Comparison of ENCODE assay signal across 1 cellular context in the genomic region with DNA sequence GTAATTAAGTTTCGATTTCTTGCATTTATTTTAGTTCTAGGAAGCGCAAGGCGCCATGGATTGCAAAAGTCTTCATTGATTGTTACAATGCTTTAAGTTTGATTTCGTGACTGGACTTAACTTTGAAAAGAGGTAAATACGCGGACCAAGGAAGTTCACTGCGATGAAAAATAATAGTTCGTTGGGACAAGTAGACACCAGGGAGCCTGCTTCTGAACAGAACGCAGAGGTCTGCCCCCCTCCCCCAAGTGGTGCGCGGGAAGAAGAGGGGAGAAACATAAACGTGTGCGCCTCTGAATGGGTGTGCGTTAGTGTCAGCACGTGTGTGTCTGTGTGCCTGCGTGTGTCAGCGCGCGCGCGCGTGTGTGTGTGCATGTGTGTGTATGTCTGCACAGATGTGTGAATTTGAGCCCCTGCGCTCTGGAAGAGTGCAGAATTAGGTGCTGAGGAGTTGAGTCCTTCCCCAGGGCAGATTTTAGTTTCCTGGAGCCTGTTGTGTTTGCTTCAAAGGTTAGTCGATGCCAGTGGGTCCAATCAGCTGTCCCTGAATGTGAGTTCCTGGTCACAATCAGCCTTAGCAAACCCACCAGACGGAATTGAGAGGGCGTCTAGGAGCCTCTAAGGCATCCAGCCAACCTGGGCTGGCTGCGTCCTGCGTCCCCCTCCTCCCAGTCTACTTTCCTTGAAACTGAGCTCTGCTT.
TF ChIP-seq lines count a peak whose summit lies in the region.

No MANE protein-coding gene starts in this region.

TF ChIP-seq in WTC11, 78 proteins besides CTCF, POLR2A, EP300 and RAD21:
- TF ChIP-seq, protein P1, sequence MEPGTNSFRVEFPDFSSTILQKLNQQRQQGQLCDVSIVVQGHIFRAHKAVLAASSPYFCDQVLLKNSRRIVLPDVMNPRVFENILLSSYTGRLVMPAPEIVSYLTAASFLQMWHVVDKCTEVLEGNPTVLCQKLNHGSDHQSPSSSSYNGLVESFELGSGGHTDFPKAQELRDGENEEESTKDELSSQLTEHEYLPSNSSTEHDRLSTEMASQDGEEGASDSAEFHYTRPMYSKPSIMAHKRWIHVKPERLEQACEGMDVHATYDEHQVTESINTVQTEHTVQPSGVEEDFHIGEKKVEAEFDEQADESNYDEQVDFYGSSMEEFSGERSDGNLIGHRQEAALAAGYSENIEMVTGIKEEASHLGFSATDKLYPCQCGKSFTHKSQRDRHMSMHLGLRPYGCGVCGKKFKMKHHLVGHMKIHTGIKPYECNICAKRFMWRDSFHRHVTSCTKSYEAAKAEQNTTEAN (CRISPR knock-in tag; IDR thresholded peaks at IDR 0.05), result 0 out of 2 replicates have a peak, but pooled peaks have one; percentile 30
- TF ChIP-seq ELF4 (CRISPR knock-in tag; IDR thresholded peaks at IDR 0.05; ENCODE audit: low read depth), result no peak
